In the genomic region with DNA sequence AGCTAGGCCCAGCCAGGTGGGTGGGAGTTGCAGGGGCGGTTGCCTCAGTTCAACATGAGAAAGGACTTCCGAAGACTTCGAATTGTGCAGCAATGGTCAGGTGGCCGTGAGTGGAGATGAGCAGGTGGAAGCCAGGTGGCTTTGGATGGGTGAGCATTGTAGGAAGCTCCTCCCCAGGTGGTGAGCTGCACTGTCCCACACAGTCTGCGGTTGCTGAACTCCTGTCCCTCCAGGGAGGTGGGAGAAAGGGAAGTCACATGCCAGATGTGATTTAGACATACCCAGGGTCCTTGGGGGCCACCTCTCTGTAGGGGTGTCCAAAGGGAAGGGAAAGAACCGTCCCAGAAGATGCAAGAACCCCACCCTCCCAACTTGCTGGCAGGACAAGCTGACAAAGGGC, we compare ENCODE assay signal across 12 cellular contexts. TPM values are rescaled to one million over a fixed set of nuclear protein-coding genes. Genes with fewer than 3 reads are reported as not detected.
"Had no signal": no experiment of that assay in that cellular context is flagged by ENCODE, and none has a peak within 500 bp of the region (broad histone marks: within the 10 kb centered on the region; RNA-seq: fewer than 3 reads in every experiment).

No MANE protein-coding gene starts in this region.

- H3K27me3 ChIP-seq: upper lobe of left lung had no signal

- H3K4me3 Mint-ChIP-seq: activated naive CD4-positive, alpha-beta T cell treated with anti-CD3 and anti-CD28 coated beads, Interleukin-2, amount 10 ng/mL, durations not matched to agents 7 days and 5 days; dendritic cell treated with granulocyte-macrophage colony-stimulating factor and Interleukin-4, amounts not matched to agents 40 ng/mL and 50 ng/mL, for 4 days; natural killer cell treated with Interleukin-12 subunit alpha and Interleukin-12 subunit beta and Interleukin-15 and Interleukin-18, amount 100 ng/mL, for 72 hours; stimulated activated naive CD8-positive, alpha-beta T cell treated with anti-CD3 and anti-CD28 coated beads, Interleukin-15, amount 100 ng/mL, for 72 hours; T-helper 17 cell had no signal

- DNase-seq: activated CD4-positive, alpha-beta T cell treated with anti-CD3 and anti-CD28 coated beads, Interleukin-2, amount 50 U/mL, for 1 hour; activated naive CD4-positive, alpha-beta T cell treated with anti-CD3 and anti-CD28 coated beads, Interleukin-2, amount 10 ng/mL, durations not matched to agents 7 days and 5 days; mucosa of descending colon; stimulated activated CD4-positive, alpha-beta T cell treated with anti-CD3 and anti-CD28 coated beads, Interleukin-4, amount 100 ng/mL, for 1 hour; stimulated activated naive CD8-positive, alpha-beta T cell treated with anti-CD3 and anti-CD28 coated beads, Interleukin-15, amount 100 ng/mL, for 72 hours; upper lobe of left lung had no signal

- H3K27ac ChIP-seq: upper lobe of left lung had no signal

- H3K27ac Mint-ChIP-seq: activated naive CD4-positive, alpha-beta T cell treated with anti-CD3 and anti-CD28 coated beads, Interleukin-2, amount 10 ng/mL, durations not matched to agents 7 days and 5 days; activated T-helper 2 cell treated with anti-CD3 and anti-CD28 coated beads, Interferon-gamma antibody, Interleukin-2, Interleukin-4, amounts not matched to agents 10 μg/mL and 5 μg/mL and 100 μg/mL, durations not matched to agents 14 hours and 24 hours and 36 hours; dendritic cell treated with granulocyte-macrophage colony-stimulating factor and Interleukin-4, amounts not matched to agents 40 ng/mL and 50 ng/mL, for 4 days; natural killer cell treated with Interleukin-12 subunit alpha and Interleukin-12 subunit beta and Interleukin-15 and Interleukin-18, amount 100 ng/mL, for 72 hours; stimulated activated naive CD8-positive, alpha-beta T cell treated with anti-CD3 and anti-CD28 coated beads, Interleukin-15, amount 100 ng/mL, for 72 hours; T-helper 17 cell had no signal

- H3K4me3 ChIP-seq: mucosa of descending colon, prostate gland had no signal

- H3K36me3 Mint-ChIP-seq: activated naive CD4-positive, alpha-beta T cell treated with anti-CD3 and anti-CD28 coated beads, Interleukin-2, amount 10 ng/mL, durations not matched to agents 7 days and 5 days; brain; natural killer cell treated with Interleukin-12 subunit alpha and Interleukin-12 subunit beta and Interleukin-15 and Interleukin-18, amount 100 ng/mL, for 72 hours had no signal

- H3K9me3 ChIP-seq: mucosa of descending colon, prostate gland, upper lobe of left lung had no signal

- H3K36me3 ChIP-seq: prostate gland, upper lobe of left lung had no signal

- H3K4me1 ChIP-seq: prostate gland had no signal

- H3K9me3 Mint-ChIP-seq: activated naive CD4-positive, alpha-beta T cell treated with anti-CD3 and anti-CD28 coated beads, Interleukin-2, amount 10 ng/mL, durations not matched to agents 7 days and 5 days; activated T-helper 2 cell treated with anti-CD3 and anti-CD28 coated beads, Interferon-gamma antibody, Interleukin-2, Interleukin-4, amounts not matched to agents 10 μg/mL and 5 μg/mL and 100 μg/mL, durations not matched to agents 14 hours and 24 hours and 36 hours; dendritic cell treated with granulocyte-macrophage colony-stimulating factor and Interleukin-4, amounts not matched to agents 40 ng/mL and 50 ng/mL, for 4 days; natural killer cell treated with Interleukin-12 subunit alpha and Interleukin-12 subunit beta and Interleukin-15 and Interleukin-18, amount 100 ng/mL, for 72 hours; stimulated activated naive CD8-positive, alpha-beta T cell treated with anti-CD3 and anti-CD28 coated beads, Interleukin-15, amount 100 ng/mL, for 72 hours had no signal

RNA-seq across cellular contexts. Expression of a gene that starts 30.4 kb away (rescaled TPM):
- total RNA-seq: activated T-helper 2 cell treated with anti-CD3 and anti-CD28 coated beads, Interferon-gamma antibody, Interleukin-2, Interleukin-4, amounts not matched to agents 10 μg/mL and 5 μg/mL and 100 μg/mL, durations not matched to agents 14 hours and 24 hours and 36 hours; T-helper 17 cell had no signal
